2 cellular contexts compared by ENCODE assay signal in the genomic region with DNA sequence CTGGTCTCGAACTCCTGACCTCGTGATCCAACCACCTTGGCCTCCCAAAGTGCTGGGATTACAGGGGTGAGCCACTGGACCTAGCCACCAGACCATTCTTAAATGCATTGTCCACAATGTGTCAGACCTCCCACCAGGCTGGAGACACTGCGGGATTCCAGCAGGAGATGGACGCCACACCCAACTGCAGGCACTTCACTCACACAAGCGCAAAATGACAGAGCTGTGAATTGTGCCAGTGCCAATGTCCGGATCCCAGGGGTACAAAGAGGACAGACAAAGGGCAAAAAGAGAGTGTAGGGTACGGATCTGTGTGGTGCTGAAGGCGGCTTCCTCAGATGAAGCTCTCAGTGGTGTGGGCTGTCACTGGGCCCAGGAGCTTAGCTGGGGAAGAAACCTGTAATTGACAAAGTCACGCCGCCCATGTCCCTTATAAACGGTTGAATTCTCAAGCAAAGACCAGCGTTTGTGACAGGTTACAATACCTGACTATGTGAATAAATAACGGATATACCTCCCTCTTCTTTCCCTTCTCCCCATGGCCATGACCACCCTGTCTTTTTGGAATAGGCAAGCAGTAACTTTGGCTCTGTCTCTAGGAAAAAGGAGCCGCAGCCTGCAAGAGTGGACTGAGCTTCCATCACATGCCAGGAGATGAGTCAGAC.
TF ChIP-seq lines count a peak whose summit lies in the region.

No MANE protein-coding gene starts in this region.

TF ChIP-seq in Ishikawa, 13 proteins besides CTCF, POLR2A, EP300 and RAD21:
- TF ChIP-seq NFIC (IDR thresholded peaks at IDR 0.05) (peak; percentile 31; the same call in 1 of the 2 replicates), YY1 (IDR thresholded peaks at IDR 0.05; ENCODE audit: low read depth) (no peak)

TF ChIP-seq in K562, 482 proteins besides CTCF, POLR2A, EP300 and RAD21 (continues in another document):
- TF ChIP-seq MECOM (CRISPR knock-in tag; IDR thresholded peaks at IDR 0.05) (no peak), SAFB (IDR thresholded peaks at IDR 0.05; ENCODE audit: borderline replicate concordance, low read depth, low read length) (no peak), CSDE1 (IDR thresholded peaks at IDR 0.05) (no peak), SAP30 (IDR thresholded peaks at IDR 0.05; ENCODE audit: borderline replicate concordance, insufficient read depth, low read depth, low read length, poor library complexity, severe bottlenecking) (no peak), SMARCE1 (IDR thresholded peaks at IDR 0.05) (no peak), ZNF121 (CRISPR knock-in tag; conservative IDR thresholded peaks at IDR 0.05) (no peak), ZNF384 (IDR thresholded peaks at IDR 0.05; ENCODE audit: low read depth, low read length) (no peak), NR1H2 (CRISPR knock-in tag; IDR thresholded peaks at IDR 0.05) (no peak), CXXC5 (CRISPR knock-in tag; IDR thresholded peaks at IDR 0.05) (no peak), E2F3 (CRISPR knock-in tag; IDR thresholded peaks at IDR 0.05) (no peak), ETV6 (IDR thresholded peaks at IDR 0.05; ENCODE audit: borderline replicate concordance in 1 of 2, low read depth in 2 of 2, low read length in 1 of 2) (no peak), ETV6 (CRISPR knock-in tag; IDR thresholded peaks at IDR 0.05; ENCODE audit: borderline replicate concordance) (no peak), DPF2 (IDR thresholded peaks at IDR 0.05) (0 out of 2 replicates have a peak, but pooled peaks have one; percentile 49), JUND (IDR thresholded peaks at IDR 0.05; ENCODE audit: borderline replicate concordance, low read depth, low read length) (no peak; the same call in 1 of the 2 replicates), JUND (tag; IDR thresholded peaks at IDR 0.05; ENCODE audit: borderline replicate concordance, low read depth, low read length) (peak; percentile 73; the same call in 1 of the 3 replicates), ZNF77 (CRISPR knock-in tag; IDR thresholded peaks at IDR 0.05) (no peak), SIRT6 (IDR thresholded peaks at IDR 0.05; ENCODE audit: low read depth, low read length) (no peak), ZKSCAN1 (IDR thresholded peaks at IDR 0.05; ENCODE audit: low read depth, low read length) (no peak), ZC3H4 (CRISPR knock-in tag; IDR thresholded peaks at IDR 0.05; ENCODE audit: borderline replicate concordance) (no peak), HMG20B (CRISPR knock-in tag; IDR thresholded peaks at IDR 0.05) (no peak), CHD2 (IDR thresholded peaks at IDR 0.05; ENCODE audit: low read depth, low read length) (no peak)
- TF ChIP-seq, protein P1, sequence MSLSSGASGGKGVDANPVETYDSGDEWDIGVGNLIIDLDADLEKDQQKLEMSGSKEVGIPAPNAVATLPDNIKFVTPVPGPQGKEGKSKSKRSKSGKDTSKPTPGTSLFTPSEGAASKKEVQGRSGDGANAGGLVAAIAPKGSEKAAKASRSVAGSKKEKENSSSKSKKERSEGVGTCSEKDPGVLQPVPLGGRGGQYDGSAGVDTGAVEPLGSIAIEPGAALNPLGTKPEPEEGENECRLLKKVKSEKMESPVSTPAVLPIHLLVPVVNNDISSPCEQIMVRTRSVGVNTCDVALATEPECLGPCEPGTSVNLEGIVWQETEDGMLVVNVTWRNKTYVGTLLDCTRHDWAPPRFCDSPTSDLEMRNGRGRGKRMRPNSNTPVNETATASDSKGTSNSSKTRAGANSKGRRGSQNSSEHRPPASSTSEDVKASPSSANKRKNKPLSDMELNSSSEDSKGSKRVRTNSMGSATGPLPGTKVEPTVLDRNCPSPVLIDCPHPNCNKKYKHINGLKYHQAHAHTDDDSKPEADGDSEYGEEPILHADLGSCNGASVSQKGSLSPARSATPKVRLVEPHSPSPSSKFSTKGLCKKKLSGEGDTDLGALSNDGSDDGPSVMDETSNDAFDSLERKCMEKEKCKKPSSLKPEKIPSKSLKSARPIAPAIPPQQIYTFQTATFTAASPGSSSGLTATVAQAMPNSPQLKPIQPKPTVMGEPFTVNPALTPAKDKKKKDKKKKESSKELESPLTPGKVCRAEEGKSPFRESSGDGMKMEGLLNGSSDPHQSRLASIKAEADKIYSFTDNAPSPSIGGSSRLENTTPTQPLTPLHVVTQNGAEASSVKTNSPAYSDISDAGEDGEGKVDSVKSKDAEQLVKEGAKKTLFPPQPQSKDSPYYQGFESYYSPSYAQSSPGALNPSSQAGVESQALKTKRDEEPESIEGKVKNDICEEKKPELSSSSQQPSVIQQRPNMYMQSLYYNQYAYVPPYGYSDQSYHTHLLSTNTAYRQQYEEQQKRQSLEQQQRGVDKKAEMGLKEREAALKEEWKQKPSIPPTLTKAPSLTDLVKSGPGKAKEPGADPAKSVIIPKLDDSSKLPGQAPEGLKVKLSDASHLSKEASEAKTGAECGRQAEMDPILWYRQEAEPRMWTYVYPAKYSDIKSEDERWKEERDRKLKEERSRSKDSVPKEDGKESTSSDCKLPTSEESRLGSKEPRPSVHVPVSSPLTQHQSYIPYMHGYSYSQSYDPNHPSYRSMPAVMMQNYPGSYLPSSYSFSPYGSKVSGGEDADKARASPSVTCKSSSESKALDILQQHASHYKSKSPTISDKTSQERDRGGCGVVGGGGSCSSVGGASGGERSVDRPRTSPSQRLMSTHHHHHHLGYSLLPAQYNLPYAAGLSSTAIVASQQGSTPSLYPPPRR (CRISPR knock-in tag; IDR thresholded peaks at IDR 0.05; ENCODE audit: borderline replicate concordance) = no peak
- TF ChIP-seq, protein P2, sequence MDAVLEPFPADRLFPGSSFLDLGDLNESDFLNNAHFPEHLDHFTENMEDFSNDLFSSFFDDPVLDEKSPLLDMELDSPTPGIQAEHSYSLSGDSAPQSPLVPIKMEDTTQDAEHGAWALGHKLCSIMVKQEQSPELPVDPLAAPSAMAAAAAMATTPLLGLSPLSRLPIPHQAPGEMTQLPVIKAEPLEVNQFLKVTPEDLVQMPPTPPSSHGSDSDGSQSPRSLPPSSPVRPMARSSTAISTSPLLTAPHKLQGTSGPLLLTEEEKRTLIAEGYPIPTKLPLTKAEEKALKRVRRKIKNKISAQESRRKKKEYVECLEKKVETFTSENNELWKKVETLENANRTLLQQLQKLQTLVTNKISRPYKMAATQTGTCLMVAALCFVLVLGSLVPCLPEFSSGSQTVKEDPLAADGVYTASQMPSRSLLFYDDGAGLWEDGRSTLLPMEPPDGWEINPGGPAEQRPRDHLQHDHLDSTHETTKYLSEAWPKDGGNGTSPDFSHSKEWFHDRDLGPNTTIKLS (IDR thresholded peaks at IDR 0.05; ENCODE audit: borderline replicate concordance, low read depth) = peak; percentile 21; the same call in 1 of the 2 replicates
- TF ChIP-seq, protein P3, sequence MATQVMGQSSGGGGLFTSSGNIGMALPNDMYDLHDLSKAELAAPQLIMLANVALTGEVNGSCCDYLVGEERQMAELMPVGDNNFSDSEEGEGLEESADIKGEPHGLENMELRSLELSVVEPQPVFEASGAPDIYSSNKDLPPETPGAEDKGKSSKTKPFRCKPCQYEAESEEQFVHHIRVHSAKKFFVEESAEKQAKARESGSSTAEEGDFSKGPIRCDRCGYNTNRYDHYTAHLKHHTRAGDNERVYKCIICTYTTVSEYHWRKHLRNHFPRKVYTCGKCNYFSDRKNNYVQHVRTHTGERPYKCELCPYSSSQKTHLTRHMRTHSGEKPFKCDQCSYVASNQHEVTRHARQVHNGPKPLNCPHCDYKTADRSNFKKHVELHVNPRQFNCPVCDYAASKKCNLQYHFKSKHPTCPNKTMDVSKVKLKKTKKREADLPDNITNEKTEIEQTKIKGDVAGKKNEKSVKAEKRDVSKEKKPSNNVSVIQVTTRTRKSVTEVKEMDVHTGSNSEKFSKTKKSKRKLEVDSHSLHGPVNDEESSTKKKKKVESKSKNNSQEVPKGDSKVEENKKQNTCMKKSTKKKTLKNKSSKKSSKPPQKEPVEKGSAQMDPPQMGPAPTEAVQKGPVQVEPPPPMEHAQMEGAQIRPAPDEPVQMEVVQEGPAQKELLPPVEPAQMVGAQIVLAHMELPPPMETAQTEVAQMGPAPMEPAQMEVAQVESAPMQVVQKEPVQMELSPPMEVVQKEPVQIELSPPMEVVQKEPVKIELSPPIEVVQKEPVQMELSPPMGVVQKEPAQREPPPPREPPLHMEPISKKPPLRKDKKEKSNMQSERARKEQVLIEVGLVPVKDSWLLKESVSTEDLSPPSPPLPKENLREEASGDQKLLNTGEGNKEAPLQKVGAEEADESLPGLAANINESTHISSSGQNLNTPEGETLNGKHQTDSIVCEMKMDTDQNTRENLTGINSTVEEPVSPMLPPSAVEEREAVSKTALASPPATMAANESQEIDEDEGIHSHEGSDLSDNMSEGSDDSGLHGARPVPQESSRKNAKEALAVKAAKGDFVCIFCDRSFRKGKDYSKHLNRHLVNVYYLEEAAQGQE (CRISPR knock-in tag; IDR thresholded peaks at IDR 0.05; ENCODE audit: low read depth) = no peak
- TF ChIP-seq, protein P4, sequence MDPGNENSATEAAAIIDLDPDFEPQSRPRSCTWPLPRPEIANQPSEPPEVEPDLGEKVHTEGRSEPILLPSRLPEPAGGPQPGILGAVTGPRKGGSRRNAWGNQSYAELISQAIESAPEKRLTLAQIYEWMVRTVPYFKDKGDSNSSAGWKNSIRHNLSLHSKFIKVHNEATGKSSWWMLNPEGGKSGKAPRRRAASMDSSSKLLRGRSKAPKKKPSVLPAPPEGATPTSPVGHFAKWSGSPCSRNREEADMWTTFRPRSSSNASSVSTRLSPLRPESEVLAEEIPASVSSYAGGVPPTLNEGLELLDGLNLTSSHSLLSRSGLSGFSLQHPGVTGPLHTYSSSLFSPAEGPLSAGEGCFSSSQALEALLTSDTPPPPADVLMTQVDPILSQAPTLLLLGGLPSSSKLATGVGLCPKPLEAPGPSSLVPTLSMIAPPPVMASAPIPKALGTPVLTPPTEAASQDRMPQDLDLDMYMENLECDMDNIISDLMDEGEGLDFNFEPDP (CRISPR knock-in tag; IDR thresholded peaks at IDR 0.05) = no peak
- TF ChIP-seq, protein P5, sequence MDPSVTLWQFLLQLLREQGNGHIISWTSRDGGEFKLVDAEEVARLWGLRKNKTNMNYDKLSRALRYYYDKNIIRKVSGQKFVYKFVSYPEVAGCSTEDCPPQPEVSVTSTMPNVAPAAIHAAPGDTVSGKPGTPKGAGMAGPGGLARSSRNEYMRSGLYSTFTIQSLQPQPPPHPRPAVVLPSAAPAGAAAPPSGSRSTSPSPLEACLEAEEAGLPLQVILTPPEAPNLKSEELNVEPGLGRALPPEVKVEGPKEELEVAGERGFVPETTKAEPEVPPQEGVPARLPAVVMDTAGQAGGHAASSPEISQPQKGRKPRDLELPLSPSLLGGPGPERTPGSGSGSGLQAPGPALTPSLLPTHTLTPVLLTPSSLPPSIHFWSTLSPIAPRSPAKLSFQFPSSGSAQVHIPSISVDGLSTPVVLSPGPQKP (CRISPR knock-in tag; IDR thresholded peaks at IDR 0.05) = no peak
- TF ChIP-seq, protein P6, sequence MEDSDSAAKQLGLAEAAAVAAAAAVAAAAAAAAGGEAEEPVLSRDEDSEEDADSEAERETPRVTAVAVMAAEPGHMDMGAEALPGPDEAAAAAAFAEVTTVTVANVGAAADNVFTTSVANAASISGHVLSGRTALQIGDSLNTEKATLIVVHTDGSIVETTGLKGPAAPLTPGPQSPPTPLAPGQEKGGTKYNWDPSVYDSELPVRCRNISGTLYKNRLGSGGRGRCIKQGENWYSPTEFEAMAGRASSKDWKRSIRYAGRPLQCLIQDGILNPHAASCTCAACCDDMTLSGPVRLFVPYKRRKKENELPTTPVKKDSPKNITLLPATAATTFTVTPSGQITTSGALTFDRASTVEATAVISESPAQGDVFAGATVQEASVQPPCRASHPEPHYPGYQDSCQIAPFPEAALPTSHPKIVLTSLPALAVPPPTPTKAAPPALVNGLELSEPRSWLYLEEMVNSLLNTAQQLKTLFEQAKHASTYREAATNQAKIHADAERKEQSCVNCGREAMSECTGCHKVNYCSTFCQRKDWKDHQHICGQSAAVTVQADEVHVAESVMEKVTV (CRISPR knock-in tag; IDR thresholded peaks at IDR 0.05) = no peak
- TF ChIP-seq, protein P7, sequence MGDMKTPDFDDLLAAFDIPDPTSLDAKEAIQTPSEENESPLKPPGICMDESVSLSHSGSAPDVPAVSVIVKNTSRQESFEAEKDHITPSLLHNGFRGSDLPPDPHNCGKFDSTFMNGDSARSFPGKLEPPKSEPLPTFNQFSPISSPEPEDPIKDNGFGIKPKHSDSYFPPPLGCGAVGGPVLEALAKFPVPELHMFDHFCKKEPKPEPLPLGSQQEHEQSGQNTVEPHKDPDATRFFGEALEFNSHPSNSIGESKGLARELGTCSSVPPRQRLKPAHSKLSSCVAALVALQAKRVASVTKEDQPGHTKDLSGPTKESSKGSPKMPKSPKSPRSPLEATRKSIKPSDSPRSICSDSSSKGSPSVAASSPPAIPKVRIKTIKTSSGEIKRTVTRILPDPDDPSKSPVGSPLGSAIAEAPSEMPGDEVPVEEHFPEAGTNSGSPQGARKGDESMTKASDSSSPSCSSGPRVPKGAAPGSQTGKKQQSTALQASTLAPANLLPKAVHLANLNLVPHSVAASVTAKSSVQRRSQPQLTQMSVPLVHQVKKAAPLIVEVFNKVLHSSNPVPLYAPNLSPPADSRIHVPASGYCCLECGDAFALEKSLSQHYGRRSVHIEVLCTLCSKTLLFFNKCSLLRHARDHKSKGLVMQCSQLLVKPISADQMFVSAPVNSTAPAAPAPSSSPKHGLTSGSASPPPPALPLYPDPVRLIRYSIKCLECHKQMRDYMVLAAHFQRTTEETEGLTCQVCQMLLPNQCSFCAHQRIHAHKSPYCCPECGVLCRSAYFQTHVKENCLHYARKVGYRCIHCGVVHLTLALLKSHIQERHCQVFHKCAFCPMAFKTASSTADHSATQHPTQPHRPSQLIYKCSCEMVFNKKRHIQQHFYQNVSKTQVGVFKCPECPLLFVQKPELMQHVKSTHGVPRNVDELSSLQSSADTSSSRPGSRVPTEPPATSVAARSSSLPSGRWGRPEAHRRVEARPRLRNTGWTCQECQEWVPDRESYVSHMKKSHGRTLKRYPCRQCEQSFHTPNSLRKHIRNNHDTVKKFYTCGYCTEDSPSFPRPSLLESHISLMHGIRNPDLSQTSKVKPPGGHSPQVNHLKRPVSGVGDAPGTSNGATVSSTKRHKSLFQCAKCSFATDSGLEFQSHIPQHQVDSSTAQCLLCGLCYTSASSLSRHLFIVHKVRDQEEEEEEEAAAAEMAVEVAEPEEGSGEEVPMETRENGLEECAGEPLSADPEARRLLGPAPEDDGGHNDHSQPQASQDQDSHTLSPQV (IDR thresholded peaks at IDR 0.05) = 0 out of 2 replicates have a peak, but pooled peaks have one; percentile 39
- TF ChIP-seq, protein P8, sequence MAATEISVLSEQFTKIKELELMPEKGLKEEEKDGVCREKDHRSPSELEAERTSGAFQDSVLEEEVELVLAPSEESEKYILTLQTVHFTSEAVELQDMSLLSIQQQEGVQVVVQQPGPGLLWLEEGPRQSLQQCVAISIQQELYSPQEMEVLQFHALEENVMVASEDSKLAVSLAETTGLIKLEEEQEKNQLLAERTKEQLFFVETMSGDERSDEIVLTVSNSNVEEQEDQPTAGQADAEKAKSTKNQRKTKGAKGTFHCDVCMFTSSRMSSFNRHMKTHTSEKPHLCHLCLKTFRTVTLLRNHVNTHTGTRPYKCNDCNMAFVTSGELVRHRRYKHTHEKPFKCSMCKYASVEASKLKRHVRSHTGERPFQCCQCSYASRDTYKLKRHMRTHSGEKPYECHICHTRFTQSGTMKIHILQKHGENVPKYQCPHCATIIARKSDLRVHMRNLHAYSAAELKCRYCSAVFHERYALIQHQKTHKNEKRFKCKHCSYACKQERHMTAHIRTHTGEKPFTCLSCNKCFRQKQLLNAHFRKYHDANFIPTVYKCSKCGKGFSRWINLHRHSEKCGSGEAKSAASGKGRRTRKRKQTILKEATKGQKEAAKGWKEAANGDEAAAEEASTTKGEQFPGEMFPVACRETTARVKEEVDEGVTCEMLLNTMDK (IDR thresholded peaks at IDR 0.05; ENCODE audit: borderline replicate concordance, insufficient read depth, low read depth, low read length, poor library complexity, severe bottlenecking) = no peak
